Comparison of ENCODE assay signal across 10 cellular contexts in the genomic region with DNA sequence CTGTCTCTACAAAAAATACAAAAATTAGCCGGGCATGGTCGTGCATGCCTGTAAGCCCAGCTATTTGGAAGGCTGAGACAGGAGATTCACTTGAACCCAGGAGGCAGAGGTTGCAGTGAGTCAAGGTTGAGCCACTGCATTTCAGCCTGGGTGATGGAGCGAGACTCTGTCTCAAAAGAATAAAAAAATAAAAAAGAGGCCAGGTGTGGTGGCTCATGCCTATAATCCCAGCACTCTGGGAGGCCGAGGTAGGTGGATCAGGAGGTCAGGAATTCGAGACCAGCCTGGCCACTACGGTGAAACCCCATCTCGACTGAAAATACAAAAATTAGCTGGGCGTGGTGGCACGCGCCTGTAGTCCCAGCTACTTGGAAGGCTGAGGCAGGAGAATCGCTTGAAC. TPM values are rescaled to one million over a fixed set of nuclear protein-coding genes. Genes with fewer than 3 reads are reported as not detected.
DNase-seq lines count a peak whose midpoint lies in the region; ATAC-seq and TF ChIP-seq lines count a peak whose summit lies in the region.
"Not testable (repeated sequence)": the region's sequence is repeated elsewhere in the genome, so short reads cannot be mapped to it uniquely, and the experiment has no call there.
"Had no signal": no experiment of that assay in that cellular context is flagged by ENCODE, and none has a peak within 500 bp of the region (broad histone marks: within the 10 kb centered on the region; RNA-seq: fewer than 3 reads in every experiment).

No MANE protein-coding gene starts in this region.

- not testable (repeated sequence) for TF ChIP-seq POLR2A in body of pancreas (IDR thresholded peaks at IDR 0.05); esophagus squamous epithelium (IDR thresholded peaks at IDR 0.05); prostate gland (IDR thresholded peaks at IDR 0.05); vagina (IDR thresholded peaks at IDR 0.05)

- H3K9me2 ChIP-seq in GM23248 (ENCODE audit: insufficient read depth), result not testable (repeated sequence)

- H3K27ac ChIP-seq in GM23248, result peak overlapping the region; percentile 41
- H3K27ac ChIP-seq in RWPE1, result peak overlapping the region; percentile 39
- peak overlapping the region in 3 of 4 donors; percentile 70 to 89 (median 84) for H3K27ac ChIP-seq in body of pancreas
- H3K27ac ChIP-seq in esophagus squamous epithelium, result peak overlapping the region; percentile 28 to 78 (median 68)
- peak overlapping the region; percentile 74 to 83 for H3K27ac ChIP-seq in prostate gland
- H3K27ac ChIP-seq in thoracic aorta, result peak overlapping the region; percentile 12 to 56
- peak overlapping the region; percentile 3 for H3K27ac ChIP-seq in vagina

- intact Hi-C loops in body of pancreas (cut with DNase I); esophagus squamous epithelium (cut with DNase I); prostate gland (cut with DNase I); vagina (cut with DNase I): not testable (repeated sequence)

- WGBS in GM23248 (ENCODE audit: low coverage in 1 of 2, low lambda C conversion rate in 2 of 2, missing lambda C conversion rate in 2 of 2), 2 experiments, result 91 to 93% methylated on average over 11 of the region's 11 CpGs
- 78 to 85% methylated on average over 11 of the region's 11 CpGs for WGBS in body of pancreas, 2 donors
- 69 to 79% methylated on average over 11 of the region's 11 CpGs for WGBS in esophagus squamous epithelium, 2 donors
- 71% methylated on average over 11 of the region's 11 CpGs for WGBS in prostate gland

- not testable (repeated sequence) for H3K9ac ChIP-seq in GM23248

- not testable (repeated sequence) for H2AFZ ChIP-seq in GM23248

- H3K4me2 ChIP-seq in GM23248 (ENCODE audit: unreplicated experiment), result not testable (repeated sequence)

- not testable (repeated sequence) for H3K9me3 ChIP-seq in GM23248 (ENCODE audit: low read depth); body of pancreas; esophagus squamous epithelium; prostate gland; thoracic aorta; vagina

- not testable (repeated sequence) for H3K4me3 ChIP-seq in GM23248, body of pancreas, esophagus squamous epithelium, prostate gland, thoracic aorta, vagina

- POLR2A ChIA-PET in RWPE1 (lab: Yijun Ruan, JAX; ENCODE audit: low non-redundant PET), result not testable (repeated sequence)

- not testable (repeated sequence) for DNase-seq in GM23248; RWPE1 (ENCODE audit: low spot score); body of pancreas; esophagus squamous epithelium (lab: John Stamatoyannopoulos, UW); prostate gland (ENCODE audit: low spot score); thoracic aorta (ENCODE audit: low spot score); vagina (ENCODE audit: extremely low spot score in 2 of 2)
- DNase-seq in left kidney (ENCODE audit: low read depth, low spot score), result peak; percentile 0

- not testable (repeated sequence) for H3K4me1 ChIP-seq in GM23248 (ENCODE audit: insufficient read depth)
- H3K4me1 ChIP-seq in body of pancreas, result peaks cover 39% of the 10 kb centered on the region
- peaks cover 22 to 66% (median 27%) of the 10 kb centered on the region in 3 donors for H3K4me1 ChIP-seq in esophagus squamous epithelium
- H3K4me1 ChIP-seq in prostate gland (replicated peaks), result peaks cover 17% of the 10 kb centered on the region
- H3K4me1 ChIP-seq in thoracic aorta (ENCODE audit: control insufficient read depth in 1 of 2, low read depth in 2 of 2), result peaks cover 4 to 65% of the 10 kb centered on the region in 2 donors
- H3K4me1 ChIP-seq in vagina, result peaks cover 43% of the 10 kb centered on the region

- TF ChIP-seq CTCF in RWPE1 (conservative IDR thresholded peaks at IDR 0.05; ENCODE audit: low read depth); body of pancreas (IDR thresholded peaks at IDR 0.05); esophagus squamous epithelium (IDR thresholded peaks at IDR 0.05); prostate gland (IDR thresholded peaks at IDR 0.05); thoracic aorta (IDR thresholded peaks at IDR 0.05); vagina (IDR thresholded peaks at IDR 0.05): not testable (repeated sequence)

- H3K79me2 ChIP-seq in GM23248 (ENCODE audit: insufficient read depth), result peaks cover 100% of the 10 kb centered on the region

- H3K36me3 ChIP-seq in GM23248 (ENCODE audit: low read depth), result peaks cover 93% of the 10 kb centered on the region
- peaks cover 13 to 20% of the 10 kb centered on the region in 2 donors for H3K36me3 ChIP-seq in body of pancreas (replicated peaks in 1 of 2; ENCODE audit: insufficient read depth in 1 of 2, low read depth in 2 of 2)
- H3K36me3 ChIP-seq in esophagus squamous epithelium, result peaks cover 76 to 100% (median 87%) of the 10 kb centered on the region in 3 donors
- peaks cover 21 to 52% of the 10 kb centered on the region in 2 donors for H3K36me3 ChIP-seq in prostate gland
- H3K36me3 ChIP-seq in thoracic aorta, result peaks cover 100% of the 10 kb centered on the region
- peaks cover 9 to 99% of the 10 kb centered on the region in 2 donors for H3K36me3 ChIP-seq in vagina

- not testable (repeated sequence) for ATAC-seq in body of pancreas; thoracic aorta (ENCODE audit: insufficient number of reproducible peaks, low FRiP score, low read depth)

- in situ Hi-C loops in GM23248 (cut with MboI), result not testable (repeated sequence)

- peaks cover 90% of the 10 kb centered on the region for H3F3A ChIP-seq in GM23248 (ENCODE audit: insufficient read depth)

- not testable (repeated sequence) for H3K27me3 ChIP-seq in GM23248 (replicated peaks; ENCODE audit: insufficient read depth); body of pancreas; esophagus squamous epithelium; prostate gland (replicated peaks; ENCODE audit: insufficient read depth); thoracic aorta (replicated peaks; ENCODE audit: insufficient read depth); vagina

- CTCF ChIA-PET in RWPE1 (lab: Yijun Ruan, JAX), result interaction anchor here (1.4 kb wide), 1 partner anchor 10 kb away, joined by 4 read pairs; no protein-coding TSS in a partner anchor

- not testable (repeated sequence) for H4K20me1 ChIP-seq in GM23248 (ENCODE audit: insufficient read depth)

RNA-seq across cellular contexts. Expression of a gene that starts 11.1 kb away (rescaled TPM):
- total RNA-seq in GM23248 (2014; rRNA removed; shearing (Covaris generic)), result 1,413 and 1,469 TPM in 2 replicates
- polyA plus RNA-seq in GM23248 (2016; fragmentation: Nextera tagmentation; extraction: Ambion mirVana), result 1,408 and 1,423 TPM in 2 replicates
- 100 to 1,000 TPM; 162 to 171 TPM for total RNA-seq in body of pancreas
- total RNA-seq in esophagus squamous epithelium, result 100 to 1,000 TPM; 307 to 577 (median 369) TPM
- total RNA-seq in prostate gland, result 100 to 1,000 TPM; 379 TPM
- total RNA-seq in thoracic aorta, result 1,000 to 10,000 TPM in 1 of 2 donors, 100 to 1,000 TPM in 1; 964 to 1,096 TPM
- total RNA-seq in vagina, result 409 TPM

RNA-seq across cellular contexts. Expression of a gene that starts 24.3 kb away (rescaled TPM):
- total RNA-seq in GM23248 (2014; rRNA removed; shearing (Covaris generic)), result 29.5 and 42.6 TPM in 2 replicates
- 106 and 112 TPM in 2 replicates for polyA plus RNA-seq in GM23248 (2016; fragmentation: Nextera tagmentation; extraction: Ambion mirVana)
- total RNA-seq in body of pancreas (10 to 100 TPM; 15.5 to 32.2 TPM), esophagus squamous epithelium (10 to 100 TPM; 39.5 to 70.9 (median 46.4) TPM), prostate gland (10 to 100 TPM; 67.8 to 70.5 TPM), thoracic aorta (10 to 100 TPM; 40.5 to 41.5 TPM), vagina (30.4 TPM)

RNA-seq across cellular contexts. Expression of a gene that starts 56.1 kb away (rescaled TPM):
- total RNA-seq in GM23248 (2014; rRNA removed; shearing (Covaris generic)), result not detected in 2 replicates
- 0.13 TPM in 1 of 2 replicates, not detected in the other for polyA plus RNA-seq in GM23248 (2016; fragmentation: Nextera tagmentation; extraction: Ambion mirVana)
- total RNA-seq in body of pancreas (1 to 10 TPM; 3.6 to 9.6 TPM), esophagus squamous epithelium (1 to 10 TPM in 1 of 4 donors, under 1 TPM in 2, not detected in 1; 0.31 to 1.1 (median 0.41) TPM), prostate gland (10 to 100 TPM; 12.6 to 13.5 TPM), thoracic aorta (1 to 10 TPM in 1 of 2 donors, not detected in 1; 2.2 TPM), vagina (0.74 TPM)
- total RNA-seq: G401, NCI-H460 had no signal

Comparison
In these comparisons a context has a peak if more than half of its experiments do, and no peak if none do; other contexts are left out.
1. H3K27ac ChIP-seq: peak in every context shown above with its lines; median percentile 84 in body of pancreas; 78 in prostate gland; 68 in esophagus squamous epithelium; 41 in GM23248; 39 in RWPE1; 34 in thoracic aorta; 3 in vagina.